ENCODE assay signal across 8 cellular contexts in genomic region chr2:207144191-207144795, GRCh38. TPM values are rescaled to one million over a fixed set of nuclear protein-coding genes. Genes with fewer than 3 reads are reported as not detected.
DNase-seq lines count a peak whose midpoint lies in the region; ATAC-seq and TF ChIP-seq lines count a peak whose summit lies in the region.

No MANE protein-coding gene starts in this region.

- WGBS in neuronal stem cell (ENCODE audit: extremely low coverage in 2 of 2, insufficient read length in 2 of 2, insufficient replicate concordance in 1 of 2), 2 donors, result no CpG with 5 or more reads among the region's 3 CpGs

- H3K9me2 ChIP-seq in MM.1S (replicated peaks; ENCODE audit: insufficient read depth, low read length), result no peaks in the 10 kb centered on the region

- no peak overlapping the region for H3K14ac ChIP-seq in neuronal stem cell (ENCODE audit: low read length)

- no peaks in the 10 kb centered on the region for H3K79me1 ChIP-seq in neuronal stem cell (ENCODE audit: low read depth, low read length)

- no peak overlapping the region for H3K18ac ChIP-seq in neuronal stem cell (ENCODE audit: low read length)

- peaks cover 41% of the 10 kb centered on the region for H3K4me1 ChIP-seq in BLaER1
- peaks cover 51% of the 10 kb centered on the region for H3K4me1 ChIP-seq in MM.1S (ENCODE audit: low read length)
- peaks cover 16 to 25% of the 10 kb centered on the region in 2 donors for H3K4me1 ChIP-seq in neuronal stem cell (ENCODE audit: control insufficient read depth in 2 of 2, insufficient read depth in 1 of 2, low read depth in 1 of 2, low read length in 2 of 2)
- H3K4me1 ChIP-seq in A673 (ENCODE audit: insufficient read depth, low read length, poor library complexity, severe bottlenecking), result peaks cover 18% of the 10 kb centered on the region

- H4K91ac ChIP-seq in neuronal stem cell (ENCODE audit: low read depth, low read length, poor library complexity), result no peak overlapping the region

- H3K27ac ChIP-seq in BLaER1, result no peak overlapping the region
- peak overlapping the region; percentile 94 for H3K27ac ChIP-seq in MM.1S (ENCODE audit: low read length)
- H3K27ac ChIP-seq in dorsolateral prefrontal cortex, result peak overlapping the region; percentile 52 to 95 (median 89)
- peak overlapping the region; percentile 69 for H3K27ac ChIP-seq in neuronal stem cell (replicated peaks; ENCODE audit: low read length)
- no peak overlapping the region for H3K27ac ChIP-seq in A673 (ENCODE audit: low read depth, low read length, poor library complexity, severe bottlenecking)

- H3F3A ChIP-seq in MM.1S (ENCODE audit: insufficient read depth, low read length), result peaks cover 39% of the 10 kb centered on the region

- no peaks in the 10 kb centered on the region for H3K27me3 ChIP-seq in BLaER1
- no peaks in the 10 kb centered on the region for H3K27me3 ChIP-seq in MM.1S (replicated peaks; ENCODE audit: insufficient read depth, low read length)
- H3K27me3 ChIP-seq in dorsolateral prefrontal cortex, result no peaks in the 10 kb centered on the region
- no peaks in the 10 kb centered on the region for H3K27me3 ChIP-seq in neuronal stem cell (ENCODE audit: control insufficient read depth in 3 of 3, insufficient read depth in 3 of 3, low read depth in 1 of 3, low read length in 3 of 3)
- H3K27me3 ChIP-seq in A673 (replicated peaks; ENCODE audit: insufficient read depth, low read depth, low read length, poor library complexity), result no peaks in the 10 kb centered on the region

- peak overlapping the region; percentile 56 for H3K4me3 ChIP-seq in BLaER1
- H3K4me3 ChIP-seq in MM.1S (ENCODE audit: low read length), result peak overlapping the region; percentile 48
- H3K4me3 ChIP-seq in dorsolateral prefrontal cortex, result peak overlapping the region in 31 of 59 donors; percentile 3 to 56 (median 35)
- no peak overlapping the region for H3K4me3 ChIP-seq in neuronal stem cell (ENCODE audit: low read length in 2 of 2)
- H3K4me3 ChIP-seq in A673 (ENCODE audit: low read depth, low read length, poor library complexity, severe bottlenecking), result no peak overlapping the region

- intact Hi-C loops in dorsolateral prefrontal cortex (cut with DNase I), result loop anchor here in 1 of 2 donors (5.0 kb wide), 1 partner anchor 328 kb away; no protein-coding TSS in a partner anchor
- intact Hi-C loops in A673 (cut with micrococcal nuclease; ENCODE audit: unreplicated experiment), result no loop called here

- no peak overlapping the region for H2BK5ac ChIP-seq in neuronal stem cell (ENCODE audit: low read length)

- no peak overlapping the region for H4K8ac ChIP-seq in neuronal stem cell (ENCODE audit: low read depth, low read length)

- CTCF ChIA-PET in A673 (lab: Charles Lee), result no interaction called here

- POLR2A ChIA-PET in A673 (lab: Charles Lee; ENCODE audit: low non-redundant PET), result interaction anchor here (0.6 kb wide), 1 partner anchor 567 kb away, joined by 3 read pairs; the partner anchor contains the start of gene CCNYL1

- H2BK12ac ChIP-seq in neuronal stem cell (ENCODE audit: low read length), result no peak overlapping the region

- H3K9me3 ChIP-seq in BLaER1 (no peaks in the 10 kb centered on the region), MM.1S (replicated peaks; ENCODE audit: insufficient read depth, low read length) (no peaks in the 10 kb centered on the region), neuronal stem cell (replicated peaks in 1 of 2; ENCODE audit: control insufficient read depth in 2 of 2, insufficient read depth in 1 of 2, low read depth in 1 of 2, low read length in 2 of 2) (no peaks in the 10 kb centered on the region), A673 (ENCODE audit: low read depth, low read length, poor library complexity, severe bottlenecking) (no peaks in the 10 kb centered on the region)

- no peak overlapping the region for H2AK5ac ChIP-seq in neuronal stem cell (ENCODE audit: low read depth, low read length)

- H2BK15ac ChIP-seq in neuronal stem cell (ENCODE audit: low read length), result no peak overlapping the region

- peak; percentile 30 for DNase-seq in MM.1S
- DNase-seq in dorsolateral prefrontal cortex, result no peak
- no peak for DNase-seq in neuronal stem cell (ENCODE audit: low spot score)
- DNase-seq in NCI-H226, result no peak
- DNase-seq in NCI-H1930 (lab: John Stamatoyannopoulos, UW), result no peak
- DNase-seq in A673 (ENCODE audit: low spot score), result no peak

- H3K4me2 ChIP-seq in BLaER1 (peak overlapping the region; percentile 92), MM.1S (ENCODE audit: low read depth, low read length) (peak overlapping the region; percentile 78), neuronal stem cell (ENCODE audit: insufficient read depth, low read length, poor library complexity, severe bottlenecking) (no peak overlapping the region)

- no peak overlapping the region for H3K23ac ChIP-seq in neuronal stem cell (ENCODE audit: low read depth, low read length, poor library complexity)

- H3K36me3 ChIP-seq in BLaER1 (no peaks in the 10 kb centered on the region), MM.1S (replicated peaks; ENCODE audit: insufficient read depth, low read length) (no peaks in the 10 kb centered on the region), neuronal stem cell (replicated peaks in 1 of 2; ENCODE audit: control insufficient read depth in 2 of 2, insufficient read depth in 2 of 2, low read length in 2 of 2) (peaks cover 0 to 52% of the 10 kb centered on the region in 2 donors), A673 (ENCODE audit: insufficient read depth, low read length, poor library complexity, severe bottlenecking) (no peaks in the 10 kb centered on the region)

- no TSS peak for BruUV-seq in A673 (replicated peaks; lab: Mats Ljungman, UMichigan)

- no peak for ATAC-seq in esophagus mucosa

- H4K20me1 ChIP-seq in BLaER1 (no peaks in the 10 kb centered on the region), MM.1S (ENCODE audit: insufficient read depth, low read length) (no peaks in the 10 kb centered on the region)

- H3K79me2 ChIP-seq in MM.1S (ENCODE audit: low read length), result peaks cover 23% of the 10 kb centered on the region

- H2BK120ac ChIP-seq in neuronal stem cell (ENCODE audit: low read depth, low read length), result no peak overlapping the region

- TF ChIP-seq CTCF in MM.1S (IDR thresholded peaks at IDR 0.05; ENCODE audit: low read length) (no peak), dorsolateral prefrontal cortex (IDR thresholded peaks at IDR 0.05 in 54 of 56, conservative IDR thresholded peaks at IDR 0.05 in 2 of 56; ENCODE audit: low read depth in 1 of 56, partially characterized antibody in 56 of 56) (no peak), A673 (conservative IDR thresholded peaks at IDR 0.05; ENCODE audit: low read depth, low read length) (no peak)

- H3K9ac ChIP-seq in BLaER1 (no peak overlapping the region), MM.1S (ENCODE audit: low read length) (peak overlapping the region; percentile 80), neuronal stem cell (ENCODE audit: low read depth, low read length, poor library complexity) (no peak overlapping the region)

- H2AFZ ChIP-seq in MM.1S (ENCODE audit: low read length) (0 out of 2 replicates have a peak overlapping the region, but pooled peaks have one; percentile 47), neuronal stem cell (ENCODE audit: low read length) (no peak overlapping the region)

- H3K4ac ChIP-seq in neuronal stem cell (ENCODE audit: low read length), result no peak overlapping the region

RNA-seq across cellular contexts. Expression of gene KLF7, which starts 21.5 kb away (rescaled TPM):
- total RNA-seq in dorsolateral prefrontal cortex, result 10 to 100 TPM; 28.9 to 88.4 (median 49.9) TPM
- 10.9 TPM for polyA plus RNA-seq in neuronal stem cell (2013, experiment 1 of 2)
- polyA plus RNA-seq in neuronal stem cell (2013, experiment 2 of 2), result 12.5 TPM
- total RNA-seq in A673 (2021), result 15.3 and 16.4 TPM in 2 replicates
- total RNA-seq in esophagus mucosa, result 20.1 TPM

Comparison
In these comparisons a context has a peak if more than half of its experiments do, and no peak if none do; other contexts are left out.
1. H3K27ac ChIP-seq: peak in MM.1S (single experiment), dorsolateral prefrontal cortex (59 of 59) and neuronal stem cell (single experiment); none in BLaER1 (single experiment) and A673 (single experiment).
2. H3K4me3 ChIP-seq: peak in BLaER1 (single experiment), MM.1S (single experiment) and dorsolateral prefrontal cortex (31 of 59); none in neuronal stem cell (0 of 2) and A673 (single experiment).